ENCODE assay signal across 1 cellular context in the genomic region with DNA sequence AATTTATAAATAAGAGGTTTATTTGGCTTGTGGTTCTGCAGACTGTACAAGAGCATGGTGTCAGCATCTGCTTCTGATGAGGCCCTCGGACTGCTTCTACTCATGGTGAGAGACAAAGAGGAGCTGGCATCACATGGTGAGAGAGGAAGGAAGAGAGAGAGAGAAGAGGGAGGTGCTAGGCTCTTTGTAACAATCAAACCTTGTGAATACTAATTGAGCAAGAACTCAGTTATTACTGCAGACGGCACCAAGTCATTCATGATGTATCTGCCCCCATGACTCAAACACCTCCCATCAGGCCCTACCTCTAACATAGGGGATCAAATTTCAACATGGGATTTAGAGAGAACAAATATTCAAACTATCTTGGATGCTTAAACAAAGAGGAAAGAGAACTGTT.
TF ChIP-seq lines count a peak whose summit lies in the region.

No MANE protein-coding gene starts in this region.

TF ChIP-seq in GM23338, 12 proteins besides CTCF, POLR2A, EP300 and RAD21 (continued from another document):
- TF ChIP-seq, protein P1, sequence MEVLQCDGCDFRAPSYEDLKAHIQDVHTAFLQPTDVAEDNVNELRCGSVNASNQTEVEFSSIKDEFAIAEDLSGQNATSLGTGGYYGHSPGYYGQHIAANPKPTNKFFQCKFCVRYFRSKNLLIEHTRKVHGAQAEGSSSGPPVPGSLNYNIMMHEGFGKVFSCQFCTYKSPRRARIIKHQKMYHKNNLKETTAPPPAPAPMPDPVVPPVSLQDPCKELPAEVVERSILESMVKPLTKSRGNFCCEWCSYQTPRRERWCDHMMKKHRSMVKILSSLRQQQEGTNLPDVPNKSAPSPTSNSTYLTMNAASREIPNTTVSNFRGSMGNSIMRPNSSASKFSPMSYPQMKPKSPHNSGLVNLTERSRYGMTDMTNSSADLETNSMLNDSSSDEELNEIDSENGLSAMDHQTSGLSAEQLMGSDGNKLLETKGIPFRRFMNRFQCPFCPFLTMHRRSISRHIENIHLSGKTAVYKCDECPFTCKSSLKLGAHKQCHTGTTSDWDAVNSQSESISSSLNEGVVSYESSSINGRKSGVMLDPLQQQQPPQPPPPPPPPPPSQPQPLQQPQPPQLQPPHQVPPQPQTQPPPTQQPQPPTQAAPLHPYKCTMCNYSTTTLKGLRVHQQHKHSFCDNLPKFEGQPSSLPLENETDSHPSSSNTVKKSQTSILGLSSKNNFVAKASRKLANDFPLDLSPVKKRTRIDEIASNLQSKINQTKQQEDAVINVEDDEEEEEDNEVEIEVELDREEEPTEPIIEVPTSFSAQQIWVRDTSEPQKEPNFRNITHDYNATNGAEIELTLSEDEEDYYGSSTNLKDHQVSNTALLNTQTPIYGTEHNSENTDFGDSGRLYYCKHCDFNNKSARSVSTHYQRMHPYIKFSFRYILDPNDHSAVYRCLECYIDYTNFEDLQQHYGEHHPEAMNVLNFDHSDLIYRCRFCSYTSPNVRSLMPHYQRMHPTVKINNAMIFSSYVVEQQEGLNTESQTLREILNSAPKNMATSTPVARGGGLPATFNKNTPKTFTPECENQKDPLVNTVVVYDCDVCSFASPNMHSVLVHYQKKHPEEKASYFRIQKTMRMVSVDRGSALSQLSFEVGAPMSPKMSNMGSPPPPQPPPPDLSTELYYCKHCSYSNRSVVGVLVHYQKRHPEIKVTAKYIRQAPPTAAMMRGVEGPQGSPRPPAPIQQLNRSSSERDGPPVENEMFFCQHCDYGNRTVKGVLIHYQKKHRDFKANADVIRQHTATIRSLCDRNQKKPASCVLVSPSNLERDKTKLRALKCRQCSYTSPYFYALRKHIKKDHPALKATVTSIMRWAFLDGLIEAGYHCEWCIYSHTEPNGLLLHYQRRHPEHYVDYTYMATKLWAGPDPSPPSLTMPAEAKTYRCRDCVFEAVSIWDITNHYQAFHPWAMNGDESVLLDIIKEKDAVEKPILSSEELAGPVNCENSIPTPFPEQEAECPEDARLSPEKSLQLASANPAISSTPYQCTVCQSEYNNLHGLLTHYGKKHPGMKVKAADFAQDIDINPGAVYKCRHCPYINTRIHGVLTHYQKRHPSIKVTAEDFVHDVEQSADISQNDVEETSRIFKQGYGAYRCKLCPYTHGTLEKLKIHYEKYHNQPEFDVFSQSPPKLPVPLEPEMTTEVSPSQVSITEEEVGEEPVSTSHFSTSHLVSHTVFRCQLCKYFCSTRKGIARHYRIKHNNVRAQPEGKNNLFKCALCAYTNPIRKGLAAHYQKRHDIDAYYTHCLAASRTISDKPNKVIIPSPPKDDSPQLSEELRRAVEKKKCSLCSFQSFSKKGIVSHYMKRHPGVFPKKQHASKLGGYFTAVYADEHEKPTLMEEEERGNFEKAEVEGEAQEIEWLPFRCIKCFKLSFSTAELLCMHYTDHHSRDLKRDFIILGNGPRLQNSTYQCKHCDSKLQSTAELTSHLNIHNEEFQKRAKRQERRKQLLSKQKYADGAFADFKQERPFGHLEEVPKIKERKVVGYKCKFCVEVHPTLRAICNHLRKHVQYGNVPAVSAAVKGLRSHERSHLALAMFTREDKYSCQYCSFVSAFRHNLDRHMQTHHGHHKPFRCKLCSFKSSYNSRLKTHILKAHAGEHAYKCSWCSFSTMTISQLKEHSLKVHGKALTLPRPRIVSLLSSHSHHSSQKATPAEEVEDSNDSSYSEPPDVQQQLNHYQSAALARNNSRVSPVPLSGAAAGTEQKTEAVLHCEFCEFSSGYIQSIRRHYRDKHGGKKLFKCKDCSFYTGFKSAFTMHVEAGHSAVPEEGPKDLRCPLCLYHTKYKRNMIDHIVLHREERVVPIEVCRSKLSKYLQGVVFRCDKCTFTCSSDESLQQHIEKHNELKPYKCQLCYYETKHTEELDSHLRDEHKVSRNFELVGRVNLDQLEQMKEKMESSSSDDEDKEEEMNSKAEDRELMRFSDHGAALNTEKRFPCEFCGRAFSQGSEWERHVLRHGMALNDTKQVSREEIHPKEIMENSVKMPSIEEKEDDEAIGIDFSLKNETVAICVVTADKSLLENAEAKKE (CRISPR knock-in tag; IDR thresholded peaks at IDR 0.05) = no peak
- TF ChIP-seq POLR2AphosphoS5 (IDR thresholded peaks at IDR 0.05; ENCODE audit: low read depth) (no peak), ZNF114 (CRISPR knock-in tag; IDR thresholded peaks at IDR 0.05) (no peak)
